21 cellular contexts compared by ENCODE assay signal in the genomic region with DNA sequence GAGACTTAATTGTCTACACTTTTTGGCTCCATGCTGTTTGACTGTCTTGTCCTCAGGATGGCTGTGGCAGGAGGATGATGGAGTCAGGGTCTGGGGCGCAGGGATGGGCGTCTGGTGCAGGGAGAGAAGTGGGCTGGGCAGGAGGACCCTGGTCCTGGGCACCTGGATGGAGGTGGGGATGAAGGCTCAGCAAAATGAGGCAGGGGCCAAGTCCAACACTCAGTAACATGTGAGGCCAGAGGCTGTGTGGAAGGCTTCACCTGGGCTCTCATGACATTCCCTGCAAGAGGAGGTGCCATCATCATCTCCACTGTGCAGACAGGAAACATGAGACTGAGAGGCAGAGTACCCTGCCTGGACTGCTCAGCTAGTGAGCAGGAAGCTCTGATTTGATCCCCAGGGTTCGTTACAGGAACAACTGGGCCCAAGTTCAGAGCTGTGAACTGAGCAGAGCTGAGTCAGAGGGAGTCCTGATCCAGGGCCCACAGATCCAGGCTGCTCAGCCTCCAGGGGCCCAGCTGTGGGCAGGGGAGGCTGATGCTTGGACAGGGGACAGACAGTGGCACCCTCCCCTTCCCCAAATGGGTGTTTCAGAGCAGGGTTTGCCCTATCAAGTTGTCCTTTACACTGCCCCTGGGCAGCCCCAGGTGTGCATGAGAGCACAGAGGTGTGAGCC. TPM values are rescaled to one million over a fixed set of nuclear protein-coding genes. Genes with fewer than 3 reads are reported as not detected.
DNase-seq lines count a peak whose midpoint lies in the region; ATAC-seq and TF ChIP-seq lines count a peak whose summit lies in the region.
"Had no signal": no experiment of that assay in that cellular context is flagged by ENCODE, and none has a peak within 500 bp of the region (broad histone marks: within the 10 kb centered on the region; RNA-seq: fewer than 3 reads in every experiment).

No MANE protein-coding gene starts in this region.

- no peaks in the 10 kb centered on the region for H3K4me1 Mint-ChIP-seq in immature natural killer cell
- H3K4me1 Mint-ChIP-seq: brain had no signal

- H3K4me3 ChIP-seq in BE2C (ENCODE audit: low read depth, low read length) (no peak overlapping the region), Panc1 (ENCODE audit: low read depth in 2 of 2, low read length in 2 of 2) (no peak overlapping the region)
- H3K4me3 ChIP-seq: HAP-1, uterus had no signal

- no TSS peak for BruUV-seq in Panc1 (replicated peaks; lab: Mats Ljungman, UMichigan)

- ATAC-seq in Panc1 (peak; percentile 40; the same call in 1 of the 2 replicates), sciatic nerve (no peak)

- CTCF ChIA-PET in Panc1 (lab: Charles Lee), result no interaction called here

- H3K4me3 Mint-ChIP-seq in immature natural killer cell, result no peak overlapping the region
- H3K4me3 Mint-ChIP-seq: activated naive CD8-positive, alpha-beta T cell treated with anti-CD3 and anti-CD28 coated beads for 36 hours; brain; neural crest cell; stimulated activated naive CD8-positive, alpha-beta T cell treated with anti-CD3 and anti-CD28 coated beads, Interleukin-15, Interleukin-2, amounts not matched to agents 100 ng/mL and 50 ng/mL, for 24 hours had no signal

- peaks cover 0 to 7% (median 3%) of the 10 kb centered on the region in 3 donors for H3K27me3 Mint-ChIP-seq in immature natural killer cell (ENCODE audit: low read depth in 3 of 3)

- no peaks in the 10 kb centered on the region for H3K36me3 ChIP-seq in BE2C
- no peaks in the 10 kb centered on the region for H3K36me3 ChIP-seq in Panc1 (ENCODE audit: control insufficient read depth, insufficient read depth, low read length)
- H3K36me3 ChIP-seq: HAP-1, uterus had no signal

- DNase-seq in BE2C, result peak; percentile 6
- DNase-seq in Panc1 (ENCODE audit: low read depth, low spot score), result no peak
- DNase-seq in islet precursor cell, result peak; percentile 42
- peak; percentile 21 for DNase-seq in sciatic nerve (ENCODE audit: low spot score)
- no peak for DNase-seq in NCI-H128 (lab: John Stamatoyannopoulos, UW; ENCODE audit: unreplicated experiment)
- no peak for DNase-seq in ureter (ENCODE audit: low spot score)
- DNase-seq in immature natural killer cell, result no peak
- DNase-seq in putamen (ENCODE audit: low spot score), result no peak
- DNase-seq: activated naive CD8-positive, alpha-beta T cell treated with anti-CD3 and anti-CD28 coated beads for 36 hours; dermis blood vessel endothelial cell; erythroblast; mesendoderm; MM.1S; NCI-H1694 treated with DMSO at 0.1 percent for 48 hours; NCI-H446 treated with DMSO at 0.1 percent for 48 hours; uterus had no signal

- no peaks in the 10 kb centered on the region for H3K27me3 ChIP-seq in BE2C
- no peaks in the 10 kb centered on the region for H3K27me3 ChIP-seq in Panc1 (ENCODE audit: control insufficient read depth, insufficient read depth, low read length)
- H3K27me3 ChIP-seq: uterus had no signal

- no peak overlapping the region for H3K27ac ChIP-seq in Panc1 (ENCODE audit: low read length)
- H3K27ac ChIP-seq: HL-60, uterus had no signal

- H3K9me3 Mint-ChIP-seq in immature natural killer cell, result no peaks in the 10 kb centered on the region
- H3K9me3 Mint-ChIP-seq: activated naive CD8-positive, alpha-beta T cell treated with anti-CD3 and anti-CD28 coated beads for 36 hours; neural crest cell; stimulated activated naive CD8-positive, alpha-beta T cell treated with anti-CD3 and anti-CD28 coated beads, Interleukin-15, Interleukin-2, amounts not matched to agents 100 ng/mL and 50 ng/mL, for 24 hours had no signal

- TF ChIP-seq CTCF in BE2C (IDR thresholded peaks at IDR 0.05; ENCODE audit: low read depth, low read length) (no peak), Panc1 (IDR thresholded peaks at IDR 0.05) (no peak)

- in situ Hi-C loops in Panc1 (cut with HindIII; ENCODE audit: low pct_unique_long_range_greater_than_20kb, low sequenced_read_pairs), result no loop called here

- H3K36me3 Mint-ChIP-seq in immature natural killer cell, result no peaks in the 10 kb centered on the region
- H3K36me3 Mint-ChIP-seq: activated naive CD8-positive, alpha-beta T cell treated with anti-CD3 and anti-CD28 coated beads for 36 hours; brain had no signal

- H3K4me1 ChIP-seq in BE2C (peaks cover 13% of the 10 kb centered on the region), Panc1 (ENCODE audit: control insufficient read depth, insufficient read depth, low read length) (no peaks in the 10 kb centered on the region)
- H3K4me1 ChIP-seq: HAP-1, uterus had no signal

- intact Hi-C loops in Panc1 (cut with micrococcal nuclease; ENCODE audit: unreplicated experiment) (no loop called here), sciatic nerve (cut with DNase I) (no loop called here)

- H3K27ac Mint-ChIP-seq in immature natural killer cell, result no peak overlapping the region
- H3K27ac Mint-ChIP-seq: activated naive CD8-positive, alpha-beta T cell treated with anti-CD3 and anti-CD28 coated beads for 36 hours; brain; stimulated activated naive CD8-positive, alpha-beta T cell treated with anti-CD3 and anti-CD28 coated beads, Interleukin-15, Interleukin-2, amounts not matched to agents 100 ng/mL and 50 ng/mL, for 24 hours had no signal

- POLR2A ChIA-PET in Panc1 (lab: Charles Lee), result no interaction called here

- H3K9me3 ChIP-seq in BE2C (no peaks in the 10 kb centered on the region), Panc1 (ENCODE audit: control insufficient read depth, insufficient read depth, low read depth, low read length) (no peaks in the 10 kb centered on the region)
- H3K9me3 ChIP-seq: HAP-1, uterus had no signal

RNA-seq across cellular contexts. Expression of a gene that starts 36.9 kb away (rescaled TPM):
- polyA plus RNA-seq in BE2C (2012; ENCODE audit: insufficient read depth, insufficient read length, low read depth), result 17.4 TPM
- 87.0 TPM for total RNA-seq in Panc1 (2021; ENCODE audit: unreplicated experiment)
- polyA plus RNA-seq in Panc1 (2012; ENCODE audit: insufficient read length), result 65.2 TPM
- total RNA-seq in sciatic nerve, result 0.71 TPM
- total RNA-seq in ureter, result 0.31 TPM
- 1 to 10 TPM in 1 of 3 donors, under 1 TPM in 2; 0.47 to 1.2 (median 0.69) TPM for polyA plus RNA-seq in immature natural killer cell

RNA-seq across cellular contexts. Expression of a gene that starts 39.3 kb away (rescaled TPM):
- polyA plus RNA-seq in BE2C (2012; ENCODE audit: insufficient read depth, insufficient read length, low read depth), result 0.43 TPM
- not detected for total RNA-seq in Panc1 (2021; ENCODE audit: unreplicated experiment)
- 0.13 TPM for polyA plus RNA-seq in Panc1 (2012; ENCODE audit: insufficient read length)
- total RNA-seq in sciatic nerve, result not detected
- total RNA-seq in ureter, result 9.3 TPM
- polyA plus RNA-seq in immature natural killer cell, result not detected
- total RNA-seq: activated naive CD8-positive, alpha-beta T cell treated with anti-CD3 and anti-CD28 coated beads for 36 hours; dermis blood vessel endothelial cell; neural crest cell; uterus had no signal

RNA-seq across cellular contexts. Expression of a gene that starts 57.4 kb away (rescaled TPM):
- not detected for polyA plus RNA-seq in BE2C (2012; ENCODE audit: insufficient read depth, insufficient read length, low read depth)
- not detected for total RNA-seq in Panc1 (2021; ENCODE audit: unreplicated experiment)
- 0.11 TPM for polyA plus RNA-seq in Panc1 (2012; ENCODE audit: insufficient read length)
- total RNA-seq in sciatic nerve, result not detected
- 21.8 TPM for total RNA-seq in ureter
- polyA plus RNA-seq in immature natural killer cell, result not detected
- total RNA-seq: activated naive CD8-positive, alpha-beta T cell treated with anti-CD3 and anti-CD28 coated beads for 36 hours; dermis blood vessel endothelial cell; neural crest cell; uterus had no signal

Comparison
In these comparisons a context has a peak if more than half of its experiments do, and no peak if none do; other contexts are left out.
1. DNase-seq: peak in BE2C (single experiment), islet precursor cell (single experiment) and sciatic nerve (single experiment); none in Panc1 (single experiment), NCI-H128 (single experiment), ureter (single experiment), immature natural killer cell (0 of 3) and putamen (single experiment).
2. RNA of a gene that starts 36.9 kb away (total RNA-seq): 87.0 TPM in Panc1 (single experiment); 0.71 TPM in sciatic nerve (single experiment) and 0.31 TPM in ureter (single experiment); every median in the first group is over 10 times any median in the second.
3. RNA of a gene that starts 39.3 kb away (total RNA-seq): 9.3 TPM in ureter (single experiment); not detected in Panc1 (single experiment) and not detected in sciatic nerve (single experiment); every median in the first group is over 10 times any median in the second.